ENCODE assay signal across 1 cellular context in genomic region chr12:1692221-1692620, GRCh38.
TF ChIP-seq lines count a peak whose summit lies in the region.

No MANE protein-coding gene starts in this region.

TF ChIP-seq in GM12878, 131 proteins besides CTCF, POLR2A, EP300 and RAD21 (continued from another document):
- TF ChIP-seq NKRF (conservative IDR thresholded peaks at IDR 0.05) (no peak), SREBF1 (IDR thresholded peaks at IDR 0.05; ENCODE audit: low read length) (no peak), RBBP5 (conservative IDR thresholded peaks at IDR 0.05) (no peak)
